ENCODE assay signal across 8 cellular contexts in the genomic region with DNA sequence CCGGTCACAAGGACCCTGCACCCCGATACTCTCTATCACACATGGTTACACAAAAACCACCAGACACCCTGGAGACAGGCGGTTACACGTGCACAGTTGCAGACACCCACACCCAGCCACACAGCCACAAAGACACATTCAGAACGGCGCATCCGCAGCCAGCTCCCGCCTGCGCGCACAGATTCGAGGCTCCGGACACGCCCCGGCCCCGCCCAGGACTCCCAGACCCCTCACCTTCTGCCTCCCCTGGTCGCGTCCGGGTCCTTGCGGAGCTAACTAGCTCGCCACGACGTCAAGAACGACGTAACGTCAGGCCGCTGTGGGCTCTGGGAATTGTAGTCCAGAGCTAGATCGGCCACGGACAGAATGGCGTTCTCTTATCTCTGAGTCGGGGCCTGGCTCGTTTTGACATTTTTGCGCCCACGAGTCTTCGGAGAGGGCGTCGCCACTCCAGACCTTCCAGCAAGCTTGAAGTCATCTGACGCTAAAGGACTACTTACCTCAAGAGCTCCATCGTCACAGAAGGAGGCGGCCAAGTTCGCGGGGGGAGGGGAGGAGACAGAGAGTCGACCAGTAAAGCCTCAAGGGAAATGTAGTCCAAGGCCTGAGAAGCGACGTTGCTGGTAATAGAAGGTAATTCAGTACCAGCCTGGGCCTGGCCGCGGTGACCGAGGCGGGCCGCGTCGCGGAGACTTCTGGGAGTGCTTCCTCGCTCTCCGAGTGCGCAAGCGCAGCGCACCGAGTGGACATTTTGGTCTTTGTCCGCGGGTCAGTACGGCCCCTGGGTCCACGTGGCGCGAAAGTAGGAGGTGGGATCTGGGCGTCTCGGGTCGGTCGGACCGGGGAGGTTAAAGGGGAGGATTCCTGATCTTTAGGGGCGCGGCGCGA. TPM values are rescaled to one million over a fixed set of nuclear protein-coding genes. Genes with fewer than 3 reads are reported as not detected.
DNase-seq lines count a peak whose midpoint lies in the region; ATAC-seq and TF ChIP-seq lines count a peak whose summit lies in the region.

Gene ZNF146, plus strand, starts transcription at position 719 of the 888 bp plus-strand sequence. CDS start 21,335 bp downstream, outside the sequence.
Gene ZNF565, minus strand, starts transcription at position 278 of the 888 bp plus-strand sequence. CDS start 12,680 bp downstream, outside the sequence.

- peak within 1 kb of the TSS; percentile 97 for H2BK5ac ChIP-seq in H9 (ENCODE audit: insufficient read length, low read length)

- peak within 1 kb of the TSS; percentile 28 for H2AK5ac ChIP-seq in H9 (ENCODE audit: insufficient read length, low read length)

- TF ChIP-seq CTCF in H9 (conservative IDR thresholded peaks at IDR 0.05) (no peak), RWPE2 (IDR thresholded peaks at IDR 0.05; ENCODE audit: poor library complexity, severe bottlenecking) (no peak), fibroblast of villous mesenchyme (IDR thresholded peaks at IDR 0.05; ENCODE audit: insufficient read depth, low read depth, low read length) (no peak), nephron progenitor cell (IDR thresholded peaks at IDR 0.05) (no peak)

- WGBS in H9 (ENCODE audit: extremely low coverage, insufficient read length, low lambda C conversion rate), result no CpG with 5 or more reads among the region's 73 CpGs

- peak within 1 kb of the TSS; percentile 100 for H3K9ac ChIP-seq in H9 (ENCODE audit: extremely low read depth, insufficient read length, low read length)

- H4K8ac ChIP-seq in H9 (replicated peaks; ENCODE audit: insufficient read length, low read depth, low read length), result peak within 1 kb of the TSS; percentile 100

- H3K27me3 Mint-ChIP-seq in H9 (ENCODE audit: low read depth) (no peaks in the 10 kb centered on the region), nephron progenitor cell (ENCODE audit: low read depth, poor library complexity) (peaks cover 4% of the 10 kb centered on the region)

- H3K27ac Mint-ChIP-seq in H9, result peak within 1 kb of the TSS in 2 of 3 experiments; percentile 84 to 96; a peak in 5 of 7 replicates
- H3K27ac Mint-ChIP-seq in nephron progenitor cell, result peak within 1 kb of the TSS; percentile 54

- no peak within 1 kb of the TSS for H2BK12ac ChIP-seq in H9 (ENCODE audit: insufficient read length, low read depth, low read length)

- H3K79me2 ChIP-seq in H9 (ENCODE audit: insufficient read depth, low read length), result peaks cover 27% of the 10 kb centered on the region; the same call in 1 of the 2 replicates

- H3K4ac ChIP-seq in H9 (ENCODE audit: low read depth, low read length), result peak within 1 kb of the TSS; percentile 44; the same call in 1 of the 2 replicates

- H2BK20ac ChIP-seq in H9 (ENCODE audit: low read depth, low read length, poor library complexity, severe bottlenecking), result no peak within 1 kb of the TSS

- H3K4me1 Mint-ChIP-seq in H9 (peaks cover 13 to 20% of the 10 kb centered on the region in 2 experiments), nephron progenitor cell (peaks cover 12% of the 10 kb centered on the region)

- peak within 1 kb of the TSS; percentile 99 for H3K56ac ChIP-seq in H9 (ENCODE audit: insufficient read length, low read depth, low read length)

- H3K36me3 ChIP-seq in RWPE2 (ENCODE audit: low read depth), result peaks cover 26% of the 10 kb centered on the region

- no peaks in the 10 kb centered on the region for H3K79me1 ChIP-seq in H9 (ENCODE audit: insufficient read depth, low read depth, low read length, poor library complexity, severe bottlenecking)

- peak within 1 kb of the TSS; percentile 100 for H4K5ac ChIP-seq in H9 (ENCODE audit: insufficient read length, low read depth, low read length)

- H3K4me3 Mint-ChIP-seq in H9 (no peak within 1 kb of the TSS), nephron progenitor cell (no peak within 1 kb of the TSS)

- H2BK15ac ChIP-seq in H9 (ENCODE audit: low read depth, low read length), result no peak within 1 kb of the TSS

- H3K23me2 ChIP-seq in H9 (ENCODE audit: insufficient read length, low read depth, low read length, poor library complexity, severe bottlenecking), result peaks cover 4% of the 10 kb centered on the region

- H3K27ac ChIP-seq in H9 (ENCODE audit: insufficient read length, low read depth, low read length) (peak within 1 kb of the TSS; percentile 92), RWPE2 (ENCODE audit: poor library complexity, severe bottlenecking) (peak within 1 kb of the TSS; percentile 51)

- H3K4me3 ChIP-seq in RWPE2 (ENCODE audit: severe bottlenecking) (peak within 1 kb of the TSS; percentile 72), fibroblast of villous mesenchyme (ENCODE audit: low read depth, low read length) (peak within 1 kb of the TSS; percentile 90)

- peak within 1 kb of the TSS; percentile 100 for H3K14ac ChIP-seq in H9 (ENCODE audit: insufficient read depth, low read length)

- no peaks in the 10 kb centered on the region for H3K9me3 ChIP-seq in H9 (ENCODE audit: control insufficient read depth, low read depth, low read length)
- no peaks in the 10 kb centered on the region for H3K9me3 ChIP-seq in RWPE2 (ENCODE audit: severe bottlenecking)

- H2AFZ ChIP-seq in H9 (ENCODE audit: low read length), result peak within 1 kb of the TSS; percentile 68

- H3K36me3 Mint-ChIP-seq in H9 (ENCODE audit: insufficient read depth in 1 of 3, low read depth in 3 of 3) (peaks cover 11 to 21% (median 13%) of the 10 kb centered on the region in 3 experiments), nephron progenitor cell (ENCODE audit: low read depth) (peaks cover 47% of the 10 kb centered on the region)

- H4K91ac ChIP-seq in H9 (ENCODE audit: insufficient read length, low read depth, low read length), result no peak within 1 kb of the TSS

- H3T11ph ChIP-seq in H9 (ENCODE audit: low read length), result peak within 1 kb of the TSS; percentile 88

- no peaks in the 10 kb centered on the region for H4K20me1 ChIP-seq in H9 (ENCODE audit: control insufficient read depth, insufficient read depth, insufficient read length)

- DNase-seq in G401 (ENCODE audit: low spot score) (peak; percentile 99), H9 (peak; percentile 99), M059J (ENCODE audit: low read depth) (peak; percentile 99), RWPE2 (ENCODE audit: low spot score) (peak; percentile 99), fibroblast of villous mesenchyme (ENCODE audit: low read depth) (peak; percentile 99), nephron progenitor cell (peak; percentile 96)
- peak; percentile 92 for DNase-seq in activated effector memory CD4-positive, alpha-beta T cell treated with Interleukin-2 at 50 U/mL for 16 hours
- DNase-seq in stimulated activated naive CD8-positive, alpha-beta T cell treated with anti-CD3 and anti-CD28 coated beads, Interleukin-15, Interleukin-2, amounts not matched to agents 100 U/mL and 50 U/mL, for 24 hours, result peak; percentile 97

- H3K4me1 ChIP-seq in H9 (ENCODE audit: insufficient read depth, low read length), result no peaks in the 10 kb centered on the region
- peaks cover 5% of the 10 kb centered on the region for H3K4me1 ChIP-seq in RWPE2 (ENCODE audit: insufficient read depth, poor library complexity, severe bottlenecking)

- H2BK120ac ChIP-seq in H9 (ENCODE audit: low read depth, low read length, poor library complexity, severe bottlenecking), result peak within 1 kb of the TSS; percentile 40

- peak within 1 kb of the TSS; percentile 99 for H3K23ac ChIP-seq in H9 (ENCODE audit: insufficient read length, low read depth, low read length)

- H3K27me3 ChIP-seq in H9 (ENCODE audit: insufficient read depth, low read length) (no peaks in the 10 kb centered on the region), RWPE2 (ENCODE audit: insufficient read depth, poor library complexity, severe bottlenecking) (no peaks in the 10 kb centered on the region)

- in situ Hi-C loops in G401 (cut with HindIII; ENCODE audit: low sequenced_read_pairs), result no loop called here

- H3K9me3 Mint-ChIP-seq in H9, result no peaks in the 10 kb centered on the region
- H3K9me3 Mint-ChIP-seq in nephron progenitor cell, result peaks cover 36% of the 10 kb centered on the region

- peak within 1 kb of the TSS; percentile 99 for H3K18ac ChIP-seq in H9 (ENCODE audit: insufficient read length, low read depth, low read length)

- ATAC-seq in RWPE2 (ENCODE audit: low read depth), result peak; percentile 96
- ATAC-seq in stimulated activated naive CD8-positive, alpha-beta T cell treated with anti-CD3 and anti-CD28 coated beads, Interleukin-15, Interleukin-2, amounts not matched to agents 100 U/mL and 50 U/mL, for 24 hours, result peak; percentile 93

- peak within 1 kb of the TSS; percentile 76 for H3K4me2 ChIP-seq in H9 (ENCODE audit: insufficient read depth, insufficient read length, low read length)

RNA-seq across cellular contexts. Expression of gene ZNF146, which starts in this region (rescaled TPM):
- total RNA-seq in G401 (2014; rRNA removed; shearing (Covaris generic)), result 35.3 and 84.9 TPM in 2 replicates
- 166 and 167 TPM in 2 replicates for total RNA-seq in H9 (2021)
- 72.9 and 95.5 TPM in 2 replicates for total RNA-seq in M059J (2014; rRNA removed; shearing (Covaris generic))
- total RNA-seq in fibroblast of villous mesenchyme, result 59.6 and 85.1 TPM in 2 replicates

RNA-seq across cellular contexts. Expression of gene ZNF565, which starts in this region (rescaled TPM):
- total RNA-seq in G401 (2014; rRNA removed; shearing (Covaris generic)), result 0.74 and 3.5 TPM in 2 replicates
- total RNA-seq in H9 (2021), result 4.8 and 5.3 TPM in 2 replicates
- total RNA-seq in M059J (2014; rRNA removed; shearing (Covaris generic)), result 2.2 and 3.6 TPM in 2 replicates
- total RNA-seq in fibroblast of villous mesenchyme, result 1.6 and 4.3 TPM in 2 replicates

Comparison
In these comparisons a context has a peak if more than half of its experiments do, and no peak if none do; other contexts are left out.
1. Peak in every context shown above with its lines: DNase-seq, ATAC-seq, H3K4me3 ChIP-seq and H3K27ac ChIP-seq.